ENCODE assay signal across 8 cellular contexts in genomic region chr7:100563809-100564400, GRCh38. TPM values are rescaled to one million over a fixed set of nuclear protein-coding genes. Genes with fewer than 3 reads are reported as not detected.
A peak's percentile ranks its signal among the peaks of the same experiment; 100 is the strongest.
DNase-seq lines count a peak whose midpoint lies in the region; ATAC-seq lines count a peak whose summit lies in the region.

No MANE protein-coding gene starts in this region.

- in situ Hi-C loops in SK-MEL-5 (cut with HindIII; ENCODE audit: low pct_unique_long_range_greater_than_20kb, low sequenced_read_pairs), result no loop called here

- H3K36me3 ChIP-seq in aorta (ENCODE audit: control insufficient read depth in 1 of 2, insufficient read depth in 2 of 2, low read length in 1 of 2), result peaks cover 0 to 3% of the 10 kb centered on the region in 2 donors

- intact Hi-C loops in posterior vena cava (cut with DNase I) (loop anchor here (5.0 to 10.0 kb wide), 4 partner anchors 82 to 291 kb away; partner anchors contain the start of genes GIGYF1 (in 2 of the 2), NYAP1 (in 1 of the 2) and SLC12A9 (in 1 of the 2)), aorta (cut with DNase I) (loop anchor here (2.0 kb wide), 1 partner anchor 127 kb away; no protein-coding TSS in a partner anchor)

- H3K4me3 ChIP-seq in aorta (ENCODE audit: low read length in 2 of 2), result no peak overlapping the region

- H3K9me3 ChIP-seq in aorta (ENCODE audit: control insufficient read depth, low read length), result no peaks in the 10 kb centered on the region

- DNase-seq in DMS53 (lab: John Stamatoyannopoulos, UW) (peak; percentile 86), HPDE6-E6E7 (ENCODE audit: extremely low spot score) (peak; percentile 63), SK-MEL-5 (ENCODE audit: low read depth, low spot score) (peak; percentile 79), glomerular visceral epithelial cell (ENCODE audit: extremely low spot score) (peak; percentile 57), posterior vena cava (ENCODE audit: low spot score) (peak; percentile 95), aorta (peak; percentile 88 to 95)
- peak; percentile 85 for DNase-seq in activated naive CD4-positive, alpha-beta T cell treated with Interleukin-2 at 50 U/mL for 16 hours

- WGBS in aorta, 2 donors, result 41 to 43% methylated on average over 12 of the region's 12 CpGs

- no peaks in the 10 kb centered on the region for H3K27me3 ChIP-seq in aorta (ENCODE audit: control insufficient read depth in 1 of 2, insufficient read depth in 2 of 2, low read length in 1 of 2)

- H3K4me1 ChIP-seq in aorta (ENCODE audit: control insufficient read depth in 1 of 2, insufficient read depth in 2 of 2, low read length in 2 of 2), result no peaks in the 10 kb centered on the region

- ATAC-seq in aorta (ENCODE audit: low FRiP score), result peak; percentile 79
- ATAC-seq in HG02973 (IDR thresholded peaks at IDR 0.05; ENCODE audit: unreplicated experiment), result no peak

- no peak overlapping the region for H3K27ac ChIP-seq in aorta (ENCODE audit: low read depth in 1 of 2, low read length in 2 of 2)

RNA-seq across cellular contexts. Expression of gene SAP25, which starts 9.8 kb away (rescaled TPM):
- total RNA-seq in SK-MEL-5 (2014; rRNA removed; shearing (Covaris generic)), result 0.21 and 0.48 TPM in 2 replicates
- 1.1 and 1.9 TPM in 2 replicates for polyA plus RNA-seq in SK-MEL-5 (2015; cell fraction: cytosol; rRNA removed)
- 9.2 and 18.0 TPM in 2 replicates for polyA plus RNA-seq in SK-MEL-5 (2015; cell fraction: nucleus; rRNA removed)
- total RNA-seq in posterior vena cava (1 to 10 TPM; 2.8 to 5.0 TPM), aorta (1 to 10 TPM; 2.1 to 7.5 TPM)
- polyA plus RNA-seq in aorta, result 1 to 10 TPM in 1 of 2 donors, under 1 TPM in 1; 0.75 to 9.9 TPM

RNA-seq across cellular contexts. Expression of gene LRCH4, which starts 22.0 kb away (rescaled TPM):
- total RNA-seq in SK-MEL-5 (2014; rRNA removed; shearing (Covaris generic)), result 4.6 and 5.5 TPM in 2 replicates
- 35.1 and 36.0 TPM in 2 replicates for polyA plus RNA-seq in SK-MEL-5 (2015; cell fraction: cytosol; rRNA removed)
- 164 and 195 TPM in 2 replicates for polyA plus RNA-seq in SK-MEL-5 (2015; cell fraction: nucleus; rRNA removed)
- total RNA-seq in posterior vena cava (10 to 100 TPM; 28.5 to 30.7 TPM), aorta (10 to 100 TPM; 39.1 to 56.0 TPM)
- 10 to 100 TPM; 26.3 to 68.2 TPM for polyA plus RNA-seq in aorta

RNA-seq across cellular contexts. Expression of gene FBXO24, which starts 22.2 kb away (rescaled TPM):
- 0.13 and 0.55 TPM in 2 replicates for total RNA-seq in SK-MEL-5 (2014; rRNA removed; shearing (Covaris generic))
- 1.9 and 3.2 TPM in 2 replicates for polyA plus RNA-seq in SK-MEL-5 (2015; cell fraction: cytosol; rRNA removed)
- 4.4 and 8.3 TPM in 2 replicates for polyA plus RNA-seq in SK-MEL-5 (2015; cell fraction: nucleus; rRNA removed)
- total RNA-seq in posterior vena cava, result under 1 TPM; 0.14 to 0.51 TPM
- under 1 TPM in 1 of 2 donors, not detected in 1; 0.81 TPM for total RNA-seq in aorta
- polyA plus RNA-seq in aorta, result 1 to 10 TPM in 1 of 2 donors, not detected in 1; 1.2 TPM

RNA-seq across cellular contexts. Expression of gene AGFG2, which starts 24.9 kb away (rescaled TPM):
- 16.4 and 18.1 TPM in 2 replicates for total RNA-seq in SK-MEL-5 (2014; rRNA removed; shearing (Covaris generic))
- polyA plus RNA-seq in SK-MEL-5 (2015; cell fraction: cytosol; rRNA removed), result 21.0 and 28.9 TPM in 2 replicates
- 24.3 and 26.1 TPM in 2 replicates for polyA plus RNA-seq in SK-MEL-5 (2015; cell fraction: nucleus; rRNA removed)
- total RNA-seq in posterior vena cava (10 to 100 TPM; 18.8 to 20.4 TPM), aorta (10 to 100 TPM; 28.4 to 29.2 TPM)
- 10 to 100 TPM in 1 of 2 donors, 1 to 10 TPM in 1; 6.4 to 14.6 TPM for polyA plus RNA-seq in aorta

RNA-seq across cellular contexts. Expression of gene PCOLCE, which starts 38.3 kb away (rescaled TPM):
- 0.59 and 1.1 TPM in 2 replicates for total RNA-seq in SK-MEL-5 (2014; rRNA removed; shearing (Covaris generic))
- polyA plus RNA-seq in SK-MEL-5 (2015; cell fraction: cytosol; rRNA removed), result 2.8 and 3.9 TPM in 2 replicates
- 23.1 and 50.7 TPM in 2 replicates for polyA plus RNA-seq in SK-MEL-5 (2015; cell fraction: nucleus; rRNA removed)
- 100 to 1,000 TPM in 1 of 2 donors, 10 to 100 TPM in 1; 79.5 to 230 TPM for total RNA-seq in posterior vena cava
- 100 to 1,000 TPM in 1 of 2 donors, 10 to 100 TPM in 1; 75.1 to 277 TPM for total RNA-seq in aorta
- 100 to 1,000 TPM in 1 of 2 donors, 10 to 100 TPM in 1; 34.3 to 341 TPM for polyA plus RNA-seq in aorta
